Comparison of ENCODE assay signal across 9 cellular contexts in the genomic region with DNA sequence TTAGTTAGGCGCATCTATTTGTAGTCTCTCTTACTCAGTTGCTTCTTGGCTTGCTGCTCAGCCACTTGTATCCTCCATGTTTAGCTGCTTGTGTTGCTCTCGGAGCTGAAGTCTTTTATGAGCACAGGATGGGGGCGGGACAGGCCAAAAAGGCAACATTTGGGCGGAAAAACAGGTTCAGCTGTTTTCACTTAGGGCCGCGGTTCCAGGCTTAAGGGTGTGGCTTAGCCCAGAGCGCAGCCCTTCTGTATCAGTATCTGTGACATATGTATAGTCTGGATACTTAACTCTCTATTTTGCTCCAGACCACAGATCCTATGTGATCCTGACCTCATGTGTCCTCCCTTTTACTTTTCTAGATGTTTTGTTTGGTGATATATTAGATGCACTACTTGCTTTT.
"Had no signal": no experiment of that assay in that cellular context is flagged by ENCODE, and none has a peak within 500 bp of the region (broad histone marks: within the 10 kb centered on the region; RNA-seq: fewer than 3 reads in every experiment).

No MANE protein-coding gene starts in this region.

- H3K4me3 ChIP-seq: GM23248 had no signal

- H3K27ac Mint-ChIP-seq: H9 had no signal

- H3K9me3 Mint-ChIP-seq: H9 had no signal

- H3K27ac ChIP-seq: GM23248, KMS-11 had no signal

- FAIRE-seq: H1, H54, HTR-8/SVneo had no signal

- H3K9ac ChIP-seq: GM23248, KMS-11 had no signal

- DNase-seq: GM23248, HCEC 1CT, IMR-90, KBM-7 had no signal

- H2AFZ ChIP-seq: GM23248 had no signal

- H3K4me2 ChIP-seq: KMS-11 had no signal

- H3K4me3 Mint-ChIP-seq: H9 had no signal
